In the genomic region with DNA sequence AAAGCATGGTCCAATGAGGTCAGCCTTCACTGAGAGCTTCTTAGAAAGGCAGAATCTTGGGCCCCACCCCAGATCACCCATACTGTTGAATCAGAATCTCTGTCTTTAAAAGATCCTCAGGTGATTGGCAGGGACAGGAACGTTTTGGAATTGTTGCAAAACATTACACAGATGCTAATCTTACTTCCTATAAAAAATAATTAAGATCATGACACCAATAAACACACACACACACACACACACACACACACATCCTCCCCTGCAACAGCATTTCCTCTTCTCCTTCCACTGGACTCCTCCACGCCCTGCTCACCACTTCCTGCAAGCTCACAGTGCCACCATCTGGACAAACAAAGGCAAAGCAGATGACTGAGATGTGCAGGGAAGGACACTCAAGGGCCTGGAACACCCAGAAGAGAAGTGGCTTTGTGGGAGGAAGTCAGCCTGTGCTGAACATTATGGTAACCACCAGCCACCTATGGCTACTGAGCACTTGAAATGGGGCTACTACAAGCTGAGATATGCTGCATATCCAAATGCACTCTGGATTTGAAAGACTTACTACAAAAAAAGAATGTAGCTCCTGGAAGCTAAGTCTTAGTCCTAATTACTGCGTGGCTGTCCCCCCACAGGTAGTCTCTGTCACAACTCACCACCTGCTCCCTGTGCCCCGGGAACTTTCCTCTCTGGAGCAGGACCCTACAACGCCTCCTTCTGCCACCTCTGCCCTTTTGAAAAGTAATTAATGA, we compare ENCODE assay signal across 8 cellular contexts.
DNase-seq lines count a peak whose midpoint lies in the region; ATAC-seq and TF ChIP-seq lines count a peak whose summit lies in the region.

No MANE protein-coding gene starts in this region.

- peak overlapping the region; percentile 18 for H3K4me3 Mint-ChIP-seq in central memory CD8-positive, alpha-beta T cell

- ATAC-seq in HG03354 (IDR thresholded peaks at IDR 0.05; ENCODE audit: poor library complexity, severe bottlenecking, unreplicated experiment) (peak; percentile 87), left colon (peak; percentile 98)
- ATAC-seq in central memory CD8-positive, alpha-beta T cell (replicated peaks; ENCODE audit: extremely low read depth, poor library complexity, severe bottlenecking) = peak; percentile 96

- H3K4me3 ChIP-seq in BJ (ENCODE audit: low read depth, low read length) = no peak overlapping the region

- CTCF ChIA-PET in BJ (lab: Yijun Ruan, JAX) = interaction anchor here (0.7 to 3.6 kb wide), 34 partner anchors 9 to 1014 kb away, joined by 3 to 87 read pairs (median 4); partner anchors contain the start of gene POU2AF3

- H3K27me3 ChIP-seq in BJ (ENCODE audit: control insufficient read depth, insufficient read depth, low read length) = no peaks in the 10 kb centered on the region; the same call in 1 of the 2 replicates

- no peaks in the 10 kb centered on the region for H3K36me3 ChIP-seq in BJ (ENCODE audit: control insufficient read depth, insufficient read depth, low read length)

- intact Hi-C loops in left colon (cut with DNase I, micrococcal nuclease) = loop anchor here in 1 of 2 donors (5.0 kb wide), 1 partner anchor 164 kb away; no protein-coding TSS in a partner anchor

- no peak for DNase-seq in BJ (ENCODE audit: low read depth)
- peak; percentile 87 for DNase-seq in GM19238 (ENCODE audit: insufficient read length, low spot score)
- DNase-seq in NCI-H345 (lab: John Stamatoyannopoulos, UW) = peak; percentile 91
- peak; percentile 59 for DNase-seq in activated CD4-positive, CD25-positive, alpha-beta regulatory T cell treated with anti-CD3 and anti-CD28 coated beads, Interleukin-2, amount 50 U/mL, for 16 hours (ENCODE audit: low read depth, low spot score)
- peak; percentile 45 to 72 for DNase-seq in central memory CD8-positive, alpha-beta T cell (ENCODE audit: low spot score in 2 of 2)
- DNase-seq in left colon = peak; percentile 83 to 88
- DNase-seq in stimulated activated CD4-positive, alpha-beta T cell treated with anti-CD3 and anti-CD28 coated beads, Interleukin-4, amount 100 ng/mL, for 48 hours (ENCODE audit: low read depth in 2 of 2) = peak; percentile 48 to 62

- peaks cover 2% of the 10 kb centered on the region for H3K36me3 Mint-ChIP-seq in central memory CD8-positive, alpha-beta T cell (ENCODE audit: insufficient read depth)

- TF ChIP-seq CTCF in BJ (IDR thresholded peaks at IDR 0.05; ENCODE audit: insufficient read depth, low read depth, low read length) = peak; percentile 91

- POLR2A ChIA-PET in BJ (lab: Charles Lee) = no interaction called here

- peak overlapping the region; percentile 37 for H3K27ac Mint-ChIP-seq in central memory CD8-positive, alpha-beta T cell (ENCODE audit: low read depth)

- H3K4me1 Mint-ChIP-seq in central memory CD8-positive, alpha-beta T cell = peaks cover 7% of the 10 kb centered on the region

- no peaks in the 10 kb centered on the region for H3K9me3 Mint-ChIP-seq in central memory CD8-positive, alpha-beta T cell

- peaks cover 9% of the 10 kb centered on the region for H3K27me3 Mint-ChIP-seq in central memory CD8-positive, alpha-beta T cell
